Comparison of ENCODE assay signal across 11 cellular contexts in the genomic region with DNA sequence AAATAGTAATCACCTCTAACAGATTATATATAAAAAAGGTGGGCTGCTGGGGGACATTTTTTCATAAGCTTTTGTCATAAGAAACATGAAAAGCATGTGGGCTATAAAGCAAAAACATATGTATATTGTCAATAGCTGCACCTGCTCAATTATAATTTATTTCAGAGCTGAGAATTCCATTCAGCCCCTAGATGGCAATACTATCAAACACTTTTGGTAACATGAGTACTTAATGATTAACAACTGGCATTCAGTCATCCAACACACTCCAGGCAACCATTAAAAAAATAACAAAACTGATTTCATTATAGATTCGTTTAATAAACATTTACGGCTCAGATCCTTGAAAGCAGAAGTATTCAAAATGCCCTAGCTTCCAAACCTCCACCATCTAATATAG.
A peak's percentile ranks its signal among the peaks of the same experiment; 100 is the strongest.
DNase-seq lines count a peak whose midpoint lies in the region; ATAC-seq lines count a peak whose summit lies in the region.
"Had no signal": no experiment of that assay in that cellular context is flagged by ENCODE, and none has a peak within 500 bp of the region (broad histone marks: within the 10 kb centered on the region; RNA-seq: fewer than 3 reads in every experiment).

No MANE protein-coding gene starts in this region.

- no peak overlapping the region for H3K4me3 ChIP-seq in right cardiac atrium (ENCODE audit: low read length)

- intact Hi-C loops in posterior vena cava (cut with DNase I) (no loop called here), right cardiac atrium (cut with DNase I) (no loop called here)

- no peaks in the 10 kb centered on the region for H3K4me1 ChIP-seq in right cardiac atrium (ENCODE audit: control insufficient read depth, insufficient read depth, low read length)

- no peak for ATAC-seq in GM21717 (IDR thresholded peaks at IDR 0.05; ENCODE audit: unreplicated experiment)
- no peak for ATAC-seq in right cardiac atrium

- H3K9me3 ChIP-seq in right cardiac atrium (ENCODE audit: control insufficient read depth, low read length) = no peaks in the 10 kb centered on the region
- H3K9me3 ChIP-seq: neutrophil had no signal

- H3K27ac ChIP-seq in right cardiac atrium (ENCODE audit: low read length) = no peak overlapping the region
- H3K27ac ChIP-seq: neutrophil had no signal

- no peaks in the 10 kb centered on the region for H3K27me3 ChIP-seq in right cardiac atrium (ENCODE audit: control insufficient read depth, insufficient read depth)
- H3K27me3 ChIP-seq: neutrophil had no signal

- DNase-seq in DMS153 treated with DMSO at 0.1 percent for 48 hours (lab: John Stamatoyannopoulos, UW; ENCODE audit: unreplicated experiment) = peak; percentile 70
- peak; percentile 21 for DNase-seq in NCI-H146 (lab: John Stamatoyannopoulos, UW)
- peak; percentile 7 for DNase-seq in SK-N-DZ (ENCODE audit: low spot score)
- DNase-seq in left kidney (ENCODE audit: low read depth, low spot score) = peak; percentile 45
- no peak for DNase-seq in stimulated activated naive CD4-positive, alpha-beta T cell (lab: John Stamatoyannopoulos, UW)
- DNase-seq in posterior vena cava (ENCODE audit: low spot score) = no peak
- no peak for DNase-seq in right cardiac atrium
- DNase-seq: DMS79, H9 had no signal

- 79% methylated on average over 2 of the region's 2 CpGs for WGBS in right cardiac atrium

Comparison
In these comparisons a context has a peak if more than half of its experiments do, and no peak if none do; other contexts are left out.
1. DNase-seq: peak in DMS153 treated with DMSO at 0.1 percent for 48 hours (single experiment), NCI-H146 (single experiment), SK-N-DZ (single experiment) and left kidney (single experiment); none in stimulated activated naive CD4-positive, alpha-beta T cell (0 of 6), posterior vena cava (single experiment) and right cardiac atrium (0 of 3).